In the genomic region with DNA sequence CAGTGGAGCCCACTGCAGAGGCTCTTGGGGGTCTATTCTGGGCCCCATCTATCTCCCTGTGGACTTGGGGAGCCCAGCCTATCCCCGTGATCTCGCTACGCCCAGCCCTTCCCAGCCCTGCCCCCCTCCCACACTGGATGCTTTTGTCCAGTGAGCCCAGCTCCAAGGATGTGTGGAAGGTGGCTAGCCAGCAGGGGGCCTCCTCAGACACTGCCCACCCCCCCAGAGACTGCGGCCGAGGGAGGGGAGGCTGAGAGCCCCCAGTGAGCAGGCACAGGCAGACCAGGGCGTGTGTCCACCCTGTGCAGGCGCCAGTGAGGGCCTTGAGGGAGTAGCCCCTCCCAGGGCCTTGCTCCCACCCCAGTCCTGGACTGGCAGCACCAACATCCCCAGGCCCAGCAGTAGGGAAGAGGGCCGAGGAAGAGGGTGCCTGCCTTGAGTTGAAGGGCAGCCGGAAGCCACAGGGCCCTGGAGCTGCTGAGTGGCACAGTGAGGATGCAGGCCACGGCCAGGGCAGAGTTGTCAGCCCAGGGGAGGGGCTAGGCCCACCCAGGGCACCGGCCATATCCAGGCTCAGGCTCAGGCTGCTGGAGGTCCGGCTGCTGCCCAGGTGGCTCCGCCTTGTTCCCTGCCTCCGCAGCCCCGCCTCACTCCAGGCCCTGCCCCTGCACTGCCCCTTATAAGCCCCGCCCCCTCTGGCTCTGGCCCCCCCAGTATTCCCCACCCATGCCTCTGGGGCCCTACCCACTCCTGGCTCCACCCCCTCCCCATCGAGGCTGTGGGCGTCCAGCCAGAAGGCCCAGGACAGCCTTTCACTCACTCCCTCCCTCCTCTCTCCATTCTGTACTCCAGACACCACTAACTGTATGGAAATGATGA, we compare ENCODE assay signal across 8 cellular contexts. TPM values are rescaled to one million over a fixed set of nuclear protein-coding genes. Genes with fewer than 3 reads are reported as not detected.
DNase-seq lines count a peak whose midpoint lies in the region; ATAC-seq and TF ChIP-seq lines count a peak whose summit lies in the region.

No MANE protein-coding gene starts in this region.

- H3K4me3 ChIP-seq in HCT116 (replicated peaks in 1 of 2; ENCODE audit: low read depth in 1 of 2, low read length in 2 of 2): no peak overlapping the region
- H3K4me3 ChIP-seq in SJCRH30: no peak overlapping the region
- peak overlapping the region in 1 of 2 donors; percentile 22 for H3K4me3 ChIP-seq in stomach smooth muscle (ENCODE audit: low read length in 2 of 2)

- TF ChIP-seq RAD21 in HCT116 (IDR thresholded peaks at IDR 0.05; ENCODE audit: low read depth): no peak; the same call in 1 of the 2 replicates

- no peaks in the 10 kb centered on the region for H3K36me3 ChIP-seq in HCT116 (ENCODE audit: control insufficient read depth in 1 of 2, insufficient read depth in 2 of 2, low read length in 2 of 2)
- no peaks in the 10 kb centered on the region for H3K36me3 ChIP-seq in SJCRH30
- H3K36me3 ChIP-seq in stomach smooth muscle (ENCODE audit: control insufficient read depth in 2 of 2, insufficient read depth in 2 of 2, low read length in 2 of 2): no peaks in the 10 kb centered on the region

- no peaks in the 10 kb centered on the region for H4K20me1 ChIP-seq in HCT116 (ENCODE audit: insufficient read depth)

- no peaks in the 10 kb centered on the region for H3K9me2 ChIP-seq in HCT116 (ENCODE audit: insufficient read depth)

- no peak overlapping the region for H2AFZ ChIP-seq in HCT116 (ENCODE audit: low read depth, low read length, poor library complexity, severe bottlenecking)

- POLR2A ChIA-PET in HCT116 (lab: Charles Lee): no interaction called here

- intact Hi-C loops in HCT116 (cut with micrococcal nuclease) (no loop called here), Right ventricle myocardium superior (cut with DNase I) (loop anchor here (5.0 kb wide), 1 partner anchor 54 kb away; no protein-coding TSS in a partner anchor)

- RAD21 ChIA-PET in HCT116 (lab: Charles Lee; ENCODE audit: low non-redundant PET in 1 of 2, low total read pairs in 2 of 2, uncharacterized antibody in 2 of 2, unreplicated experiment in 2 of 2): no interaction called here

- ATAC-seq in HCT116: peak; percentile 77
- peak; percentile 56 for ATAC-seq in Right ventricle myocardium superior (ENCODE audit: poor library complexity)
- ATAC-seq in GM18511 (IDR thresholded peaks at IDR 0.05; ENCODE audit: unreplicated experiment): no peak
- no peak for ATAC-seq in GM18867 (IDR thresholded peaks at IDR 0.05; ENCODE audit: unreplicated experiment)

- H3K79me2 ChIP-seq in HCT116 (ENCODE audit: insufficient read depth, low read length): no peaks in the 10 kb centered on the region

- no TSS peak for BruUV-seq in HCT116 (replicated peaks; lab: Mats Ljungman, UMichigan)

- H3K9ac ChIP-seq in HCT116 (ENCODE audit: low read length) (no peak overlapping the region), stomach smooth muscle (ENCODE audit: low read length in 2 of 2) (no peak overlapping the region)

- H3K4me1 ChIP-seq in HCT116 (ENCODE audit: control insufficient read depth in 1 of 2, insufficient read depth in 2 of 2, low read length in 2 of 2): peaks cover 3 to 7% of the 10 kb centered on the region in 2 experiments; a peak in 3 of 4 replicates
- H3K4me1 ChIP-seq in SJCRH30: no peaks in the 10 kb centered on the region
- peaks cover 37% of the 10 kb centered on the region for H3K4me1 ChIP-seq in stomach smooth muscle (ENCODE audit: control insufficient read depth, insufficient read depth, low read length)

- no peaks in the 10 kb centered on the region for H3K9me3 ChIP-seq in HCT116 (ENCODE audit: control insufficient read depth in 1 of 2, insufficient read depth in 1 of 2, low read depth in 1 of 2, low read length in 2 of 2)
- no peaks in the 10 kb centered on the region for H3K9me3 ChIP-seq in SJCRH30 (replicated peaks)
- no peaks in the 10 kb centered on the region for H3K9me3 ChIP-seq in stomach smooth muscle (ENCODE audit: control insufficient read depth in 2 of 2, low read length in 2 of 2)

- DNase-seq in HCT116 (ENCODE audit: low read depth, low spot score) (no peak), SJCRH30 (peak; percentile 39 to 49), Right ventricle myocardium superior (peak; percentile 75), NCI-H748 (lab: John Stamatoyannopoulos, UW; ENCODE audit: unreplicated experiment) (no peak), T-helper 1 cell (no peak)

- TF ChIP-seq CTCF in HCT116 (IDR thresholded peaks at IDR 0.05 in 2 of 3, conservative IDR thresholded peaks at IDR 0.05 in 1 of 3; ENCODE audit: borderline replicate concordance in 1 of 3, insufficient read depth in 1 of 3, low read depth in 2 of 3, low read length in 2 of 3): peak in 2 of 3 experiments; percentile 32 to 41; a peak in 3 of 6 replicates

- H3K27ac ChIP-seq in HCT116 (ENCODE audit: low read depth, low read length): no peak overlapping the region; the same call in 1 of the 2 replicates
- no peak overlapping the region for H3K27ac ChIP-seq in SJCRH30
- peak overlapping the region; percentile 80 for H3K27ac ChIP-seq in stomach smooth muscle (ENCODE audit: low read length)

- CTCF ChIA-PET in HCT116 (lab: Charles Lee): no interaction called here

- H3K27me3 ChIP-seq in HCT116 (ENCODE audit: insufficient read depth, low read length) (no peaks in the 10 kb centered on the region), SJCRH30 (no peaks in the 10 kb centered on the region), stomach smooth muscle (ENCODE audit: control insufficient read depth in 1 of 2, insufficient read depth in 2 of 2, low read length in 2 of 2) (no peaks in the 10 kb centered on the region)

- no peak overlapping the region for H3K4me2 ChIP-seq in HCT116 (ENCODE audit: low read length)

- no peak for TF ChIP-seq POLR2A in HCT116 (IDR thresholded peaks at IDR 0.05; ENCODE audit: borderline replicate concordance, extremely low read depth, insufficient read depth, insufficient read length)

TF ChIP-seq in HCT116, 20 proteins besides CTCF, POLR2A, EP300 and RAD21:
- TF ChIP-seq TCF7L2 (IDR thresholded peaks at IDR 0.05; ENCODE audit: borderline replicate concordance, extremely low read depth, insufficient read depth, insufficient read length) (no peak), EGR1 (IDR thresholded peaks at IDR 0.05; ENCODE audit: low read depth) (no peak), JUND (IDR thresholded peaks at IDR 0.05) (no peak), CBX3 (IDR thresholded peaks at IDR 0.05; ENCODE audit: low read depth) (no peak), EZH2phosphoT487 (IDR thresholded peaks at IDR 0.05; ENCODE audit: borderline replicate concordance) (no peak), ELF1 (IDR thresholded peaks at IDR 0.05; ENCODE audit: borderline replicate concordance, low read depth) (no peak), ZNF274 (IDR thresholded peaks at IDR 0.05; ENCODE audit: low read depth, low read length) (no peak)
- TF ChIP-seq, protein P1, sequence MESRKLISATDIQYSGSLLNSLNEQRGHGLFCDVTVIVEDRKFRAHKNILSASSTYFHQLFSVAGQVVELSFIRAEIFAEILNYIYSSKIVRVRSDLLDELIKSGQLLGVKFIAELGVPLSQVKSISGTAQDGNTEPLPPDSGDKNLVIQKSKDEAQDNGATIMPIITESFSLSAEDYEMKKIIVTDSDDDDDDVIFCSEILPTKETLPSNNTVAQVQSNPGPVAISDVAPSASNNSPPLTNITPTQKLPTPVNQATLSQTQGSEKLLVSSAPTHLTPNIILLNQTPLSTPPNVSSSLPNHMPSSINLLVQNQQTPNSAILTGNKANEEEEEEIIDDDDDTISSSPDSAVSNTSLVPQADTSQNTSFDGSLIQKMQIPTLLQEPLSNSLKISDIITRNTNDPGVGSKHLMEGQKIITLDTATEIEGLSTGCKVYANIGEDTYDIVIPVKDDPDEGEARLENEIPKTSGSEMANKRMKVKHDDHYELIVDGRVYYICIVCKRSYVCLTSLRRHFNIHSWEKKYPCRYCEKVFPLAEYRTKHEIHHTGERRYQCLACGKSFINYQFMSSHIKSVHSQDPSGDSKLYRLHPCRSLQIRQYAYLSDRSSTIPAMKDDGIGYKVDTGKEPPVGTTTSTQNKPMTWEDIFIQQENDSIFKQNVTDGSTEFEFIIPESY (IDR thresholded peaks at IDR 0.05; ENCODE audit: extremely low read depth, insufficient replicate concordance, low read length): no peak

RNA-seq across cellular contexts. Expression of a gene that starts 28.0 kb away (rescaled TPM):
- total RNA-seq in HCT116 (2021; ENCODE audit: unreplicated experiment) (25.7 TPM), Right ventricle myocardium superior (46.1 TPM)
- 34.3 and 38.6 TPM in 2 replicates for polyA plus RNA-seq in HCT116 (2012)
- 11.3 and 13.5 TPM in 2 replicates for total RNA-seq in SJCRH30 (2014; rRNA removed; shearing (Covaris generic))

Comparison
In these comparisons a context has a peak if more than half of its experiments do, and no peak if none do; other contexts are left out.
1. ATAC-seq: peak in HCT116 (single experiment) and Right ventricle myocardium superior (single experiment); none in GM18511 (single experiment) and GM18867 (single experiment).
2. DNase-seq: peak in SJCRH30 (2 of 2) and Right ventricle myocardium superior (single experiment); none in HCT116 (single experiment), NCI-H748 (single experiment) and T-helper 1 cell (0 of 5).